In the genomic region with DNA sequence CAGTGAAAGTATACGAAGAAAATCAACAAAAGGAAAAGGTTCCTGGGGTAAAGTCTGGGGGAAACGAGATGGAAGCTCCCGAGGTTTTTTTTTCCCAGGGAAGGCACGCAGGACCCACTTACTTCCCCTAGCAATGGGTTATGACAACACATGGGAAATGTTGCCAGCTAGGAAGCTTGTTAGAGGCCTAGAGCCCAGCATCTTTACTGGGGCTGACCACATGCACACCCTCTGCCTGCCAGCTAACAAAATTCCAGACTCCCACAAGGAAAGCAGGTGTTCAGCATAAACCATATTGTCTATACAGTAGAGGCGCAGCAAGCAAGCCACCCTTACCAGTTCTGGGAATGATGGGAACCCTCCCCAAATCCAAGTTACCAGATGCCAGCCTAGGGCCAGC, we compare ENCODE assay signal across 31 cellular contexts.
"Had no signal": no experiment of that assay in that cellular context is flagged by ENCODE, and none has a peak within 500 bp of the region (broad histone marks: within the 10 kb centered on the region; RNA-seq: fewer than 3 reads in every experiment).

No MANE protein-coding gene starts in this region.

- H3K9me3 ChIP-seq: MG63, Peyer's patch had no signal

- ATAC-seq: activated T-cell treated with anti-CD3 and anti-CD28 coated beads, Interleukin-2, amount 50 U/mL, for 4 hours; PC-3; Right ventricle myocardium inferior had no signal

- DNase-seq: activated CD4-positive, alpha-beta memory T cell treated with anti-CD3 and anti-CD28 coated beads for 36 hours; activated CD4-positive, alpha-beta T cell treated with anti-CD3 and anti-CD28 coated beads, Interleukin-2, amount 50 U/mL, for 1 hour; activated CD8-positive, alpha-beta memory T cell treated with anti-CD3 and anti-CD28 coated beads, Interleukin-2, amount 50 U/mL, for 4 hours; activated effector memory CD4-positive, alpha-beta T cell treated with anti-CD3 and anti-CD28 coated beads, Interleukin-2, amount 50 U/mL, for 16 hours; activated naive CD4-positive, alpha-beta T cell; activated naive CD4-positive, alpha-beta T cell treated with anti-CD3 and anti-CD28 coated beads, Interleukin-2, amount 50 U/mL, for 16 hours; activated naive CD8-positive, alpha-beta T cell treated with anti-CD3 and anti-CD28 coated beads for 36 hours; activated T-cell treated with anti-CD3 and anti-CD28 coated beads for 4 hours; activated T-cell treated with anti-CD3 and anti-CD28 coated beads, Interleukin-2, amount 50 U/mL, for 4 hours; amniotic stem cell; aorta; caudate nucleus; Karpas-422; KBM-7; MG63; NCI-H1048; NCI-H1105 treated with DMSO at 0.1 percent for 48 hours; NCI-H1436; NCI-H1694; NCI-H1930; NCI-H2171 treated with DMSO at 0.1 percent for 48 hours; NCI-H2227 treated with DMSO at 0.1 percent for 48 hours; NCI-H446 treated with DMSO at 0.1 percent for 48 hours; NCI-H524; NCI-H69; NK-92 treated with Interleukin-12 subunit alpha and Interleukin-12 subunit beta, amount 100 ng/mL, for 24 hours; PC-3; Peyer's patch; SIG-M5 had no signal

- H3K36me3 ChIP-seq: MG63, Peyer's patch had no signal

- H3K27ac ChIP-seq: Peyer's patch, RWPE1 had no signal

- H3K27me3 ChIP-seq: MG63, Peyer's patch had no signal

- H3K4me3 ChIP-seq: MG63, Peyer's patch had no signal

- H3K4me1 ChIP-seq: Peyer's patch had no signal
